Comparison of ENCODE assay signal across 19 cellular contexts in the genomic region with DNA sequence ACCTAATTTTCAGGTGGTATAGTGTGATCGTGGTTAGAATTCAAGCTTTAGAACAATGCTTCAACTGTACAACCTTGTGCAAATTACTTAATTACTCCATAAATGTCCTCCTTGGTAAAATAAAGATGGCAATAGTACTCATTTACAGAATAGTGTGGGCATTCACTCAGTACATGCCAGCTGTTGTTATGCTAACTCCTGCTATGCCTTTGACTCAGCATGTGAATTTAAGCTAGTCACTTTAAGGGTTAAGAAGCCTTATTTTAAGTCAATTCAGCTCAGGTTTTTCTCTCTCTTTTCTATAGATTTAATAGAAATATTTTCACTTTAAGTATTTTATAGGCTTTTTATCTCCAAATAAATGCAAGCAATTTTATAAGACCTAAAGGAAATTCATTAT.
A peak's percentile ranks its signal among the peaks of the same experiment; 100 is the strongest.
DNase-seq lines count a peak whose midpoint lies in the region; ATAC-seq and TF ChIP-seq lines count a peak whose summit lies in the region.
"Had no signal": no experiment of that assay in that cellular context is flagged by ENCODE, and none has a peak within 500 bp of the region (broad histone marks: within the 10 kb centered on the region; RNA-seq: fewer than 3 reads in every experiment).

No MANE protein-coding gene starts in this region.

- no peaks in the 10 kb centered on the region for H3K79me2 ChIP-seq in PC-3 (ENCODE audit: low read length)

- DNase-seq in WTC11 (ENCODE audit: low spot score) (no peak), iPS DF 4.7 (ENCODE audit: extremely low read depth, low spot score) (peak; percentile 9), GOT3 (lab: John Stamatoyannopoulos, UW) (no peak), psoas muscle (no peak), PC-3 (no peak), activated gamma-delta T cell treated with Interleukin-2 at 50 U/mL for 16 hours (no peak)
- DNase-seq: BE2C; C1 segment of cervical spinal cord; CD4-positive, CD25-positive, alpha-beta regulatory T cell; CD8-positive, alpha-beta memory T cell; COR-L47; DMS 273 treated with DMSO at 0.1 percent for 48 hours; DMS53; DND-41; EL; HCEC 1CT had no signal

- H3K9ac ChIP-seq in HUES6 (ENCODE audit: low read length) (no peak overlapping the region), PC-3 (ENCODE audit: low read length) (no peak overlapping the region)

- peaks cover 45% of the 10 kb centered on the region for H3K4me1 Mint-ChIP-seq in WTC11
- H3K4me1 Mint-ChIP-seq: CD4-positive, CD25-positive, alpha-beta regulatory T cell; CD8-positive, alpha-beta memory T cell had no signal

- no peaks in the 10 kb centered on the region for H4K20me1 ChIP-seq in PC-3 (ENCODE audit: low read length)

- no peaks in the 10 kb centered on the region for H3K9me2 ChIP-seq in PC-3 (replicated peaks; ENCODE audit: low read length)

- H3K4me2 ChIP-seq in PC-3 (ENCODE audit: low read length) = no peak overlapping the region

- H3K4me1 ChIP-seq in HUES6 (ENCODE audit: control insufficient read depth, insufficient read depth, low read length) = peaks cover 24% of the 10 kb centered on the region
- H3K4me1 ChIP-seq in psoas muscle = no peaks in the 10 kb centered on the region
- no peaks in the 10 kb centered on the region for H3K4me1 ChIP-seq in PC-3 (ENCODE audit: insufficient read depth, low read length)

- H3K9me3 Mint-ChIP-seq in WTC11 = no peaks in the 10 kb centered on the region

- H3K36me3 ChIP-seq in HUES6 (ENCODE audit: control insufficient read depth, insufficient read depth, low read length) (no peaks in the 10 kb centered on the region), psoas muscle (ENCODE audit: insufficient read depth in 1 of 2, low read depth in 1 of 2) (no peaks in the 10 kb centered on the region), PC-3 (ENCODE audit: low read depth, low read length) (no peaks in the 10 kb centered on the region)
- H3K36me3 ChIP-seq: BE2C had no signal

- no peak overlapping the region for H3K4me3 Mint-ChIP-seq in WTC11
- H3K4me3 Mint-ChIP-seq: CD4-positive, CD25-positive, alpha-beta regulatory T cell; CD8-positive, alpha-beta memory T cell had no signal

- 73 to 86% (median 81%) methylated on average over 1 of the region's 1 CpG for WGBS in psoas muscle, 3 donors

- H3K4me3 ChIP-seq in HUES6 (ENCODE audit: low read depth, low read length) (0 out of 2 replicates have a peak overlapping the region, but pooled peaks have one; percentile 21), psoas muscle (no peak overlapping the region), PC-3 (ENCODE audit: low read length) (no peak overlapping the region)
- H3K4me3 ChIP-seq: GM12878 had no signal

- no peaks in the 10 kb centered on the region for H3K27me3 ChIP-seq in HUES6 (ENCODE audit: control insufficient read depth, insufficient read depth, low read length)
- H3K27me3 ChIP-seq in psoas muscle (ENCODE audit: insufficient read depth in 3 of 3, low read length in 2 of 3) = no peaks in the 10 kb centered on the region
- no peaks in the 10 kb centered on the region for H3K27me3 ChIP-seq in PC-3 (ENCODE audit: low read length)
- H3K27me3 ChIP-seq: BE2C had no signal

- intact Hi-C loops in psoas muscle (cut with DNase I) = no loop called here
- intact Hi-C loops in PC-3 (cut with micrococcal nuclease) = no loop called here

- TF ChIP-seq CTCF in WTC11 (IDR thresholded peaks at IDR 0.05) (no peak), psoas muscle (IDR thresholded peaks at IDR 0.05) (no peak), PC-3 (conservative IDR thresholded peaks at IDR 0.05; ENCODE audit: low read depth, low read length) (no peak)

- H3K36me3 Mint-ChIP-seq in WTC11 = no peaks in the 10 kb centered on the region
- H3K36me3 Mint-ChIP-seq: CD4-positive, CD25-positive, alpha-beta regulatory T cell had no signal

- ATAC-seq in WTC11 (peak; percentile 84), psoas muscle (no peak), PC-3 (no peak)
- ATAC-seq: GM12878 had no signal

- POLR2A ChIA-PET in WTC11 (lab: Charles Lee) = no interaction called here
- POLR2A ChIA-PET in PC-3 (lab: Charles Lee; ENCODE audit: unreplicated experiment) = no interaction called here

- CTCF ChIA-PET in WTC11 (lab: Charles Lee) = no interaction called here
- CTCF ChIA-PET in PC-3 (lab: Charles Lee) = no interaction called here

- H3K27ac ChIP-seq in HUES6 (ENCODE audit: low read depth, low read length) = no peak overlapping the region
- no peak overlapping the region for H3K27ac ChIP-seq in psoas muscle
- no peak overlapping the region for H3K27ac ChIP-seq in PC-3 (ENCODE audit: low read length)
- H3K27ac ChIP-seq: HL-60 had no signal

- no TSS peak for BruUV-seq in PC-3 (replicated peaks; lab: Mats Ljungman, UMichigan)

- H3K9me3 ChIP-seq in HUES6 (ENCODE audit: control insufficient read depth, insufficient read depth, low read depth, low read length) (no peaks in the 10 kb centered on the region), psoas muscle (no peaks in the 10 kb centered on the region), PC-3 (ENCODE audit: low read length) (no peaks in the 10 kb centered on the region)
- H3K9me3 ChIP-seq: BE2C had no signal

- peaks cover 3% of the 10 kb centered on the region for H3K27me3 Mint-ChIP-seq in WTC11 (ENCODE audit: low read depth)
- H3K27me3 Mint-ChIP-seq: CD4-positive, CD25-positive, alpha-beta regulatory T cell; CD8-positive, alpha-beta memory T cell had no signal

- no peaks in the 10 kb centered on the region for H3F3A ChIP-seq in PC-3 (ENCODE audit: low read length, unreplicated experiment)

- no peak overlapping the region for H3K27ac Mint-ChIP-seq in WTC11
- H3K27ac Mint-ChIP-seq: CD4-positive, CD25-positive, alpha-beta regulatory T cell; CD8-positive, alpha-beta memory T cell had no signal

- H2AFZ ChIP-seq in PC-3 (ENCODE audit: low read length) = no peak overlapping the region

TF ChIP-seq in WTC11, 78 proteins besides CTCF, POLR2A, EP300 and RAD21:
- TF ChIP-seq TEAD1 (CRISPR knock-in tag; IDR thresholded peaks at IDR 0.05) (peak; percentile 31; the same call in 1 of the 2 replicates), TEAD4 (CRISPR knock-in tag; IDR thresholded peaks at IDR 0.05) (no peak)
